ENCODE assay signal across 20 cellular contexts in the genomic region with DNA sequence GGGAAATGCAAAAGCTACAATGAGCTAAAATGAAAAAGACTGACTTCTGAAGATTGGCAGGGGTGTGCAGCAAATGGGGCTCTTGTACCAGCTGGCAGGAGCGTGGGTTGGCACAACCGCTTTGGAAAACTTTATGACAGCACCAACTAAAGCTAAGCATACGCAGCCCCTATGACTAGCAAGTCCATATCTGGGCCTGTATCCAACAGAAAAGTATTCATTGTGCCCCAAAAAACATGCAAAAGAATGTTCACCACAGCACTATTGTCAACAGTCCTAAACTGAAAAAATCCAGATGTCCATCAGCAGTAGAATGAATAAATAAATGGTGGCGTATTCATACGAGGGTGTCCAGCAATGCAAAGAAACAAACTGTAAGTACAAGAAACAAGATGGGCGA. TPM values are rescaled to one million over a fixed set of nuclear protein-coding genes. Genes with fewer than 3 reads are reported as not detected.
DNase-seq lines count a peak whose midpoint lies in the region; ATAC-seq and TF ChIP-seq lines count a peak whose summit lies in the region.
"Had no signal": no experiment of that assay in that cellular context is flagged by ENCODE, and none has a peak within 500 bp of the region (broad histone marks: within the 10 kb centered on the region; RNA-seq: fewer than 3 reads in every experiment).

No MANE protein-coding gene starts in this region.

- no peaks in the 10 kb centered on the region for H3K36me3 ChIP-seq in MG63
- H3K36me3 ChIP-seq in muscle layer of colon (ENCODE audit: insufficient read depth, low read length) = no peaks in the 10 kb centered on the region
- H3K36me3 ChIP-seq in upper lobe of right lung = no peaks in the 10 kb centered on the region
- H3K36me3 ChIP-seq in colonic mucosa = no peaks in the 10 kb centered on the region
- H3K36me3 ChIP-seq: BLaER1 treated with 17β-estradiol and CSF1 and Interleukin-3, amounts not matched to agents 10 nM and 100 nM; Peyer's patch had no signal

- DNase-seq in MG63 (peak; percentile 94), epithelial cell of prostate (ENCODE audit: low read depth, low spot score) (no peak), upper lobe of right lung (no peak), cerebellar nuclear complex (lab: John Stamatoyannopoulos, UW) (no peak), GF-D8 (lab: John Stamatoyannopoulos, UW) (no peak), colonic mucosa (no peak), left ventricle myocardium superior (no peak)
- DNase-seq: activated CD4-positive, alpha-beta T cell treated with anti-CD3 and anti-CD28 coated beads for 36 hours; activated CD8-positive, alpha-beta memory T cell treated with anti-CD3 and anti-CD28 coated beads, Interleukin-2, amount 50 U/mL, for 4 hours; activated gamma-delta T cell; naive B cell; NCI-H187 treated with DMSO at 0.1 percent for 48 hours; NCI-H345; small intestine; stimulated activated CD4-positive, alpha-beta T cell treated with anti-CD3 and anti-CD28 coated beads, Interleukin-4, amount 100 ng/mL, for 1 hour; substantia nigra had no signal

- ATAC-seq in upper lobe of right lung (no peak), left ventricle myocardium superior (no peak)
- ATAC-seq: activated CD4-positive, alpha-beta T cell treated with anti-CD3 and anti-CD28 coated beads for 36 hours; GM23338 had no signal

- H3K27me3 ChIP-seq in MG63 (no peaks in the 10 kb centered on the region), muscle layer of colon (ENCODE audit: control insufficient read depth in 1 of 2, insufficient read depth in 2 of 2, low read length in 2 of 2) (no peaks in the 10 kb centered on the region), upper lobe of right lung (no peaks in the 10 kb centered on the region), colonic mucosa (no peaks in the 10 kb centered on the region)
- H3K27me3 ChIP-seq: Peyer's patch had no signal

- H3K9ac ChIP-seq in muscle layer of colon (ENCODE audit: low read length) = no peak overlapping the region
- no peak overlapping the region for H3K9ac ChIP-seq in colonic mucosa (ENCODE audit: low read depth in 2 of 2, low read length in 2 of 2)
- H3K9ac ChIP-seq: BLaER1 treated with 17β-estradiol and CSF1 and Interleukin-3, amounts not matched to agents 10 nM and 100 nM had no signal

- H3K27ac ChIP-seq in epithelial cell of prostate (peak overlapping the region; percentile 9), muscle layer of colon (ENCODE audit: low read depth, low read length) (peak overlapping the region; percentile 4), upper lobe of right lung (peak overlapping the region; percentile 58), colonic mucosa (no peak overlapping the region)
- H3K27ac ChIP-seq: BLaER1 treated with 17β-estradiol and CSF1 and Interleukin-3, amounts not matched to agents 10 nM and 100 nM; Peyer's patch had no signal

- intact Hi-C loops in upper lobe of right lung (cut with DNase I) = no loop called here
- intact Hi-C loops in colonic mucosa (cut with DNase I) = no loop called here
- intact Hi-C loops in left ventricle myocardium superior (cut with micrococcal nuclease) = no loop called here

- H3K9me3 ChIP-seq in MG63 = no peaks in the 10 kb centered on the region
- H3K9me3 ChIP-seq in muscle layer of colon (ENCODE audit: low read length) = no peaks in the 10 kb centered on the region
- H3K9me3 ChIP-seq in upper lobe of right lung = no peaks in the 10 kb centered on the region
- no peaks in the 10 kb centered on the region for H3K9me3 ChIP-seq in colonic mucosa
- H3K9me3 ChIP-seq: BLaER1 treated with 17β-estradiol and CSF1 and Interleukin-3, amounts not matched to agents 10 nM and 100 nM; Peyer's patch had no signal

- TF ChIP-seq CTCF in upper lobe of right lung (IDR thresholded peaks at IDR 0.05) = no peak
- no peak for TF ChIP-seq CTCF in colonic mucosa (IDR thresholded peaks at IDR 0.05)

- H3K4me3 ChIP-seq in MG63 (no peak overlapping the region), muscle layer of colon (ENCODE audit: low read depth in 1 of 2, low read length in 2 of 2) (peak overlapping the region in 1 of 2 donors; percentile 0), upper lobe of right lung (no peak overlapping the region), colonic mucosa (no peak overlapping the region)
- H3K4me3 ChIP-seq: BLaER1 treated with 17β-estradiol and CSF1 and Interleukin-3, amounts not matched to agents 10 nM and 100 nM; GM23338; Peyer's patch had no signal

- peaks cover 51% of the 10 kb centered on the region for H3K4me1 ChIP-seq in muscle layer of colon (ENCODE audit: insufficient read depth, low read length)
- peaks cover 39% of the 10 kb centered on the region for H3K4me1 ChIP-seq in upper lobe of right lung
- H3K4me1 ChIP-seq in colonic mucosa = no peaks in the 10 kb centered on the region

RNA-seq across cellular contexts. Expression of a gene that starts 22.6 kb away (rescaled TPM):
- total RNA-seq in MG63 (2014; rRNA removed; shearing (Covaris generic); ENCODE audit: low replicate concordance) = 162 and 248 TPM in 2 replicates
- 212 TPM for total RNA-seq in upper lobe of right lung
- total RNA-seq in colonic mucosa = 100 to 1,000 TPM; 111 to 116 TPM
- 16.5 TPM for total RNA-seq in left ventricle myocardium superior

RNA-seq across cellular contexts. Expression of a gene that starts 38.3 kb away (rescaled TPM):
- total RNA-seq in MG63 (2014; rRNA removed; shearing (Covaris generic); ENCODE audit: low replicate concordance) = 2.5 and 5.3 TPM in 2 replicates
- total RNA-seq in upper lobe of right lung (0.69 TPM), colonic mucosa (under 1 TPM in 1 of 2 donors, not detected in 1; 0.21 TPM), left ventricle myocardium superior (not detected)
- total RNA-seq: Peyer's patch had no signal
